ENCODE assay signal across 1 cellular context in the genomic region with DNA sequence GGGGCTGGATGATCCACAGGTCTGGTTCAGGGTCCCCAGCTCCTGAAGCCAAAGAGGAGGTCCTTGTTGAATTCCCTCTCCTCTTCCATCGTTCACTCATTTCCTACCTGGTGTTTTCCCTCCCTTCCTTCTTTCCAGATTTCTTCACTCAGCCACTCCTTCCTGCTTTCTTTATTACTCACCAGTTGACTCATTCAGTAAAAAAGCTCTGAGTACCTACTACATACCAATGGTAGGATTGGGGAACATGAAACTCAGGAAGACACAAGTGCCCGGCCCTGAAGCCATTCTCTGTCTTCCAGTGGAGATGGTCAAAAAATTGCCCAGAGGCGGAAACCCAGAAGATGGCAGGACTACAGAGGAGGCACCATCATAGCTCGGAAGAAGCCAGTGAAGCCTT.
TF ChIP-seq lines count a peak whose summit lies in the region.

No MANE protein-coding gene starts in this region.

TF ChIP-seq in SK-N-SH treated with all-trans-retinoic acid at 6 μM for 48 hours, 23 proteins besides CTCF, POLR2A, EP300 and RAD21 (continued from another document):
- TF ChIP-seq CREB5 (CRISPR knock-in tag; IDR thresholded peaks at IDR 0.05; ENCODE audit: low read depth), result no peak
- TF ChIP-seq TOX (CRISPR knock-in tag; IDR thresholded peaks at IDR 0.05; ENCODE audit: borderline replicate concordance), result no peak
